14 cellular contexts compared by ENCODE assay signal in the genomic region with DNA sequence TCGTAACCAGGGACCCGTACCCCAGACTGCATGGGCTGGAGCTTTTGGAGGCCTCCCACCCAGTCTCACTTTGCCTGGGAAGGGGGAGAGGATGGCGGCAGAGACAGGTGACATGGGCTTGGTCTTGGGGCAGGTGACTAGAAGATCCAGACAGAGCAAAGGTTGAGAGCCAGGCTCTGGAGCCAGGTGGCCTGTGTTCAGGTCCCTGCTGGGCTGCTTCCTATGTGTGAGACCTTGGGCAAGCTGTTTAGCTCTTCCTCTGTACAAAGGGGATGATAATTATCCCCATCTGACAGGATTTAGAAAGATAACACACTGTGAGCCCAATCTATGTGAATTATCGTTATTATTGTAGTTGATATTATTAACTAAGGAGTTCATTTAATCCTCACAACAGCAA. TPM values are rescaled to one million over a fixed set of nuclear protein-coding genes. Genes with fewer than 3 reads are reported as not detected.
DNase-seq lines count a peak whose midpoint lies in the region; ATAC-seq and TF ChIP-seq lines count a peak whose summit lies in the region.
"Had no signal": no experiment of that assay in that cellular context is flagged by ENCODE, and none has a peak within 500 bp of the region (broad histone marks: within the 10 kb centered on the region; RNA-seq: fewer than 3 reads in every experiment).

No MANE protein-coding gene starts in this region.

- H3K36me3 ChIP-seq in right atrium auricular region = no peaks in the 10 kb centered on the region
- H3K36me3 ChIP-seq in esophagus (ENCODE audit: control insufficient read depth in 2 of 2, insufficient read depth in 2 of 2, low read length in 1 of 2) = peaks cover 0 to 3% of the 10 kb centered on the region in 2 donors
- peaks cover 22 to 29% of the 10 kb centered on the region in 2 experiments for H3K36me3 ChIP-seq in trophoblast cell (ENCODE audit: control insufficient read depth in 1 of 2, insufficient read depth in 2 of 2, low read length in 2 of 2)

- H3K27me3 ChIP-seq in right atrium auricular region (no peaks in the 10 kb centered on the region), esophagus (ENCODE audit: control insufficient read depth in 1 of 2, insufficient read depth in 2 of 2, low read length in 2 of 2) (no peaks in the 10 kb centered on the region), trophoblast cell (ENCODE audit: insufficient read depth, low read length) (no peaks in the 10 kb centered on the region)

- TF ChIP-seq CTCF in right atrium auricular region (IDR thresholded peaks at IDR 0.05) = no peak

- peak overlapping the region; percentile 85 for H2BK5ac ChIP-seq in trophoblast cell (ENCODE audit: low read depth, low read length, poor library complexity)

- H3K4me2 ChIP-seq in trophoblast cell (ENCODE audit: low read length) = no peak overlapping the region

- H3K79me2 ChIP-seq in trophoblast cell (ENCODE audit: control insufficient read depth, insufficient read depth, low read length, poor library complexity) = peaks cover 48% of the 10 kb centered on the region

- peak overlapping the region; percentile 37 for H2AFZ ChIP-seq in trophoblast cell (ENCODE audit: insufficient read depth, low read length, poor library complexity)

- peak overlapping the region; percentile 96 for H4K91ac ChIP-seq in trophoblast cell (ENCODE audit: low read depth, low read length)

- 69 to 76% methylated on average over 4 of the region's 4 CpGs for WGBS in esophagus, 2 donors
- no CpG with 5 or more reads among the region's 4 CpGs for WGBS in trophoblast cell (ENCODE audit: extremely low coverage, insufficient coverage, insufficient read length)

- peak overlapping the region; percentile 46 for H4K12ac ChIP-seq in trophoblast cell (ENCODE audit: low read depth, low read length)

- H3K9me3 ChIP-seq in right atrium auricular region (no peaks in the 10 kb centered on the region), esophagus (ENCODE audit: control insufficient read depth in 2 of 2, insufficient read depth in 1 of 2, low read depth in 1 of 2, low read length in 1 of 2) (no peaks in the 10 kb centered on the region), trophoblast cell (ENCODE audit: insufficient read depth, low read depth, low read length) (no peaks in the 10 kb centered on the region)

- peak overlapping the region; percentile 86 for H2BK120ac ChIP-seq in trophoblast cell (ENCODE audit: insufficient read depth, low read length, poor library complexity)

- H3K4ac ChIP-seq in trophoblast cell (ENCODE audit: low read depth, low read length) = peak overlapping the region; percentile 100

- H3K27ac ChIP-seq in right atrium auricular region (peak overlapping the region; percentile 50 to 97), esophagus (ENCODE audit: low read depth in 2 of 2, low read length in 1 of 2) (peak overlapping the region; percentile 95 to 96), trophoblast cell (ENCODE audit: low read depth, low read length) (peak overlapping the region; percentile 71)

- intact Hi-C loops in cardiac septum (cut with DNase I) = no loop called here

- no peak overlapping the region for H3K4me3 ChIP-seq in right atrium auricular region
- no peak overlapping the region for H3K4me3 ChIP-seq in esophagus (ENCODE audit: low read depth in 1 of 2, low read length in 2 of 2)
- no peak overlapping the region for H3K4me3 ChIP-seq in trophoblast cell (ENCODE audit: low read depth, low read length)
- H3K4me3 ChIP-seq: GM12878 had no signal

- peak overlapping the region; percentile 97 for H3K14ac ChIP-seq in trophoblast cell (ENCODE audit: low read length)

- H2BK12ac ChIP-seq in trophoblast cell (ENCODE audit: low read length) = peak overlapping the region; percentile 96

- DNase-seq in right atrium auricular region (ENCODE audit: low spot score) (no peak), cardiac septum (ENCODE audit: low spot score) (no peak), trophoblast cell (no peak), GM19238 (ENCODE audit: insufficient read length, low spot score) (no peak)
- DNase-seq in activated CD4-positive, alpha-beta T cell treated with anti-CD3 and anti-CD28 coated beads, Interleukin-2, amount 50 U/mL, for 48 hours = no peak
- DNase-seq: activated CD4-positive, alpha-beta T cell treated with anti-CD3 and anti-CD28 coated beads, Interleukin-2, amount 10 ng/mL, durations not matched to agents 24 days and 14 days; activated gamma-delta T cell; DMS79 treated with DMSO at 0.1 percent for 48 hours; NCI-H1694 treated with DMSO at 0.1 percent for 48 hours; T-cell had no signal

- H3K18ac ChIP-seq in trophoblast cell (ENCODE audit: low read length) = peak overlapping the region; percentile 94

- H3K79me1 ChIP-seq in trophoblast cell (ENCODE audit: low read length) = peaks cover 40% of the 10 kb centered on the region

- no peak overlapping the region for H3K9ac ChIP-seq in trophoblast cell (ENCODE audit: low read length)

- peak overlapping the region; percentile 59 for H4K8ac ChIP-seq in trophoblast cell (ENCODE audit: low read depth, low read length)

- ATAC-seq in GM21717 (IDR thresholded peaks at IDR 0.05; ENCODE audit: unreplicated experiment) (no peak), HG03432 (IDR thresholded peaks at IDR 0.05; ENCODE audit: unreplicated experiment) (no peak)
- ATAC-seq: GM12878, T-cell had no signal

- H2AK5ac ChIP-seq in trophoblast cell (ENCODE audit: low read length) = peak overlapping the region; percentile 94

- H3K23ac ChIP-seq in trophoblast cell (ENCODE audit: low read length) = no peak overlapping the region

- H3K4me1 ChIP-seq in right atrium auricular region (peaks cover 0 to 70% of the 10 kb centered on the region in 2 donors), esophagus (ENCODE audit: control insufficient read depth in 2 of 2, insufficient read depth in 2 of 2, low read length in 1 of 2) (peaks cover 16 to 44% of the 10 kb centered on the region in 2 donors), trophoblast cell (ENCODE audit: control insufficient read depth in 1 of 2, insufficient read depth in 2 of 2, low read length in 2 of 2) (peaks cover 54 to 56% of the 10 kb centered on the region in 2 experiments)

RNA-seq across cellular contexts. Expression of a gene that starts 16.1 kb away (rescaled TPM):
- total RNA-seq in right atrium auricular region (10 to 100 TPM; 81.4 to 91.8 TPM), cardiac septum (67.6 TPM)
- polyA plus RNA-seq in esophagus = 10 to 100 TPM; 29.9 to 37.3 TPM
- polyA plus RNA-seq in trophoblast cell (2013) = 98.1 and 98.9 TPM in 2 replicates

RNA-seq across cellular contexts. Expression of a gene that starts 42.3 kb away (rescaled TPM):
- total RNA-seq in right atrium auricular region (1,000 to 10,000 TPM; 1,334 to 2,461 TPM), cardiac septum (852 TPM)
- polyA plus RNA-seq in esophagus = 1,000 to 10,000 TPM; 2,283 to 4,187 TPM
- polyA plus RNA-seq in trophoblast cell (2013) = 2,982 and 3,060 TPM in 2 replicates
